Comparison of ENCODE assay signal across 21 cellular contexts in genomic region chr3:129417354-129417753, GRCh38. TPM values are rescaled to one million over a fixed set of nuclear protein-coding genes. Genes with fewer than 3 reads are reported as not detected.
A peak's percentile ranks its signal among the peaks of the same experiment; 100 is the strongest.
DNase-seq lines count a peak whose midpoint lies in the region; ATAC-seq, FAIRE-seq and TF ChIP-seq lines count a peak whose summit lies in the region.
"Had no signal": no experiment of that assay in that cellular context is flagged by ENCODE, and none has a peak within 500 bp of the region (broad histone marks: within the 10 kb centered on the region; RNA-seq: fewer than 3 reads in every experiment).

No MANE protein-coding gene starts in this region.

- intact Hi-C loops in right lobe of liver (cut with DNase I): no loop called here

- CTCF ChIA-PET in A549 (lab: Yijun Ruan, JAX): interaction anchor here (1.5 kb wide), 2 partner anchors 22 to 34 kb away, joined by 4 read pairs; partner anchors contain the start of genes IFT122 and MBD4
- CTCF ChIA-PET in WTC11 (lab: Charles Lee): no interaction called here

- DNase-seq in A549 (ENCODE audit: low read depth in 1 of 2, low spot score in 1 of 2) (no peak), RPMI7951 (ENCODE audit: low read depth) (peak; percentile 51), fibroblast of mammary gland (ENCODE audit: low read depth) (peak; percentile 36), right lobe of liver (peak in 1 of 3 donors; percentile 18), midbrain (lab: John Stamatoyannopoulos, UW) (no peak), WTC11 (ENCODE audit: low spot score) (no peak)
- DNase-seq: ACHN; activated CD8-positive, alpha-beta memory T cell treated with anti-CD3 and anti-CD28 coated beads, Interleukin-2, amount 50 U/mL, for 48 hours; caudate nucleus; hypothalamus; NCI-H1092 treated with DMSO at 0.1 percent for 48 hours; NCI-H2227 treated with DMSO at 0.1 percent for 48 hours; nephron progenitor cell; stimulated activated naive CD4-positive, alpha-beta T cell had no signal

- H3K27me3 ChIP-seq in right lobe of liver: no peaks in the 10 kb centered on the region

- no peak overlapping the region for H3K4me3 Mint-ChIP-seq in WTC11
- H3K4me3 Mint-ChIP-seq: activated naive CD4-positive, alpha-beta T cell treated with anti-CD3 and anti-CD28 coated beads, Interleukin-2, amount 50 U/mL, for 24 hours; GM23338; nephron progenitor cell had no signal

- H3K36me3 Mint-ChIP-seq in WTC11: no peaks in the 10 kb centered on the region

- TF ChIP-seq CTCF in A549 (IDR thresholded peaks at IDR 0.05) (no peak), fibroblast of mammary gland (conservative IDR thresholded peaks at IDR 0.05; ENCODE audit: control insufficient read depth, insufficient read depth, low read depth, low read length) (no peak), right lobe of liver (IDR thresholded peaks at IDR 0.05) (no peak), WTC11 (IDR thresholded peaks at IDR 0.05) (no peak)

- ATAC-seq in A549 (no peak), right lobe of liver (peak; percentile 9 to 25 (median 17)), GM21737 (IDR thresholded peaks at IDR 0.05; ENCODE audit: unreplicated experiment) (no peak), GM19455 (IDR thresholded peaks at IDR 0.05; ENCODE audit: unreplicated experiment) (no peak), WTC11 (no peak)

- H3K9me3 ChIP-seq in A549 (no peaks in the 10 kb centered on the region), right lobe of liver (no peaks in the 10 kb centered on the region)
- H3K9me3 ChIP-seq: Caco-2 had no signal

- WGBS in A549 (ENCODE audit: missing lambda C conversion rate): 59% methylated on average over 1 of the region's 1 CpG
- 17% methylated on average over 1 of the region's 1 CpG for WGBS in right lobe of liver (ENCODE audit: insufficient coverage, low coverage, low lambda C conversion rate, missing lambda C conversion rate)

- POLR2A ChIA-PET in A549 (lab: Yijun Ruan, JAX): no interaction called here
- POLR2A ChIA-PET in WTC11 (lab: Charles Lee): no interaction called here

- no peak for TF ChIP-seq EP300 in A549 (IDR thresholded peaks at IDR 0.05)

- H3K27ac ChIP-seq in A549 (peak overlapping the region; percentile 5 to 68; a peak in 2 of 6 replicates), right lobe of liver (peak overlapping the region in 1 of 3 donors; percentile 72)

- H3K27me3 Mint-ChIP-seq in WTC11 (ENCODE audit: low read depth): peaks cover 26% of the 10 kb centered on the region
- H3K27me3 Mint-ChIP-seq: activated naive CD4-positive, alpha-beta T cell treated with anti-CD3 and anti-CD28 coated beads, Interleukin-2, amount 50 U/mL, for 24 hours had no signal

- FAIRE-seq in A549 (lab: Jason Lieb, UNC): no peak
- FAIRE-seq: urothelium cell line had no signal

- H3K36me3 ChIP-seq in right lobe of liver: no peaks in the 10 kb centered on the region

- no peak for TF ChIP-seq RAD21 in A549 (conservative IDR thresholded peaks at IDR 0.05 in 1 of 2, IDR thresholded peaks at IDR 0.05 in 1 of 2)

- TF ChIP-seq POLR2A in A549 (IDR thresholded peaks at IDR 0.05; ENCODE audit: low read length): no peak
- no peak for TF ChIP-seq POLR2A in right lobe of liver (IDR thresholded peaks at IDR 0.05)

- H3K4me3 ChIP-seq in A549: no peak overlapping the region
- H3K4me3 ChIP-seq in fibroblast of mammary gland (ENCODE audit: control insufficient read depth, low read depth, low read length): no peak overlapping the region
- peak overlapping the region in 1 of 3 donors; percentile 38 for H3K4me3 ChIP-seq in right lobe of liver
- H3K4me3 ChIP-seq: GM23338 had no signal

- H3K27ac Mint-ChIP-seq in WTC11: no peak overlapping the region
- H3K27ac Mint-ChIP-seq: activated naive CD4-positive, alpha-beta T cell treated with anti-CD3 and anti-CD28 coated beads, Interleukin-2, amount 50 U/mL, for 24 hours; GM23338; nephron progenitor cell had no signal

- peaks cover 46% of the 10 kb centered on the region for H3K4me1 ChIP-seq in A549
- H3K4me1 ChIP-seq in right lobe of liver: peaks cover 0 to 19% (median 5%) of the 10 kb centered on the region in 4 donors

- no peaks in the 10 kb centered on the region for H3K9me3 Mint-ChIP-seq in WTC11
- H3K9me3 Mint-ChIP-seq: activated naive CD4-positive, alpha-beta T cell treated with anti-CD3 and anti-CD28 coated beads, Interleukin-2, amount 50 U/mL, for 24 hours; GM23338; nephron progenitor cell had no signal

- no peak overlapping the region for H3K4me2 ChIP-seq in A549
- H3K4me2 ChIP-seq: GM23338 had no signal

- H3K4me1 Mint-ChIP-seq in WTC11: 0 out of 2 replicates have a peak, but pooled peaks cover 3% of the 10 kb centered on the region
- H3K4me1 Mint-ChIP-seq: activated naive CD4-positive, alpha-beta T cell treated with anti-CD3 and anti-CD28 coated beads, Interleukin-2, amount 50 U/mL, for 24 hours had no signal

TF ChIP-seq in A549, 52 proteins besides CTCF, POLR2A, EP300 and RAD21:
- no peak for TF ChIP-seq MAZ (IDR thresholded peaks at IDR 0.05; ENCODE audit: borderline replicate concordance, low read depth, low read length)
- no peak for TF ChIP-seq ELK1 (IDR thresholded peaks at IDR 0.05; ENCODE audit: low read depth, low read length)
- TF ChIP-seq CBX2 (IDR thresholded peaks at IDR 0.05; ENCODE audit: borderline replicate concordance, low read depth): no peak
- TF ChIP-seq HOXB13 (CRISPR knock-in tag; IDR thresholded peaks at IDR 0.05; ENCODE audit: low read depth): no peak
- no peak for TF ChIP-seq NR3C1 (IDR thresholded peaks at IDR 0.05)
- no peak for TF ChIP-seq POLR2AphosphoS2 (conservative IDR thresholded peaks at IDR 0.05; ENCODE audit: low read length)
- TF ChIP-seq HDAC2 (IDR thresholded peaks at IDR 0.05): no peak
- TF ChIP-seq ESRRA (IDR thresholded peaks at IDR 0.05; ENCODE audit: borderline replicate concordance, low read length): no peak
- no peak for TF ChIP-seq FOSL2 (IDR thresholded peaks at IDR 0.05)
- TF ChIP-seq FOSL2 (CRISPR knock-in tag; IDR thresholded peaks at IDR 0.05): no peak
TF ChIP-seq in A549: peak in this region for 0.

TF ChIP-seq in WTC11, 78 proteins besides CTCF, POLR2A, EP300 and RAD21 (continues in another document):
- TF ChIP-seq SOX15 (CRISPR knock-in tag; IDR thresholded peaks at IDR 0.05) (no peak), GABPB1 (CRISPR knock-in tag; IDR thresholded peaks at IDR 0.05) (no peak), ATF6 (CRISPR knock-in tag; IDR thresholded peaks at IDR 0.05) (no peak)

RNA-seq across cellular contexts. Expression of gene EFCAB12, which starts 11.1 kb away (rescaled TPM):
- polyA plus RNA-seq in A549 (2011; rRNA removed) (0.62 and 0.82 TPM in 2 replicates), A549 (2017; fragmentation: RNase III; extraction: RNeasy Plus Mini Kit Qiagen cat#74134 plus additional on column Dnase treatment) (0.81 to 1.4 TPM (median 1.1 TPM) in 3 replicates)
- polyA plus RNA-seq in A549 (2012; cell fraction: cytosol; rRNA removed): 0.53 and 0.56 TPM in 2 replicates
- polyA plus RNA-seq in A549 (2012; cell fraction: nucleus; rRNA removed): 2.4 and 2.8 TPM in 2 replicates
- polyA minus RNA-seq in A549 (2011; rRNA and poly(A)+ RNA removed): 1.2 and 1.7 TPM in 2 replicates
- total RNA-seq in RPMI7951 (2014; rRNA removed; shearing (Covaris generic)): 0.20 TPM in 1 of 2 replicates, not detected in the other
- total RNA-seq in right lobe of liver (1 to 10 TPM in 5 of 6 experiments, under 1 TPM in 1; 0.26 to 4.7 (median 2.0) TPM), WTC11 (2021) (0.16 to 0.34 TPM (median 0.20 TPM) in 3 replicates)
- total RNA-seq: lower leg skin had no signal

RNA-seq across cellular contexts. Expression of gene MBD4, which starts 22.4 kb away (rescaled TPM):
- 38.2 and 49.7 TPM in 2 replicates for polyA plus RNA-seq in A549 (2011; rRNA removed)
- 12.4 and 13.5 TPM in 2 replicates for polyA plus RNA-seq in A549 (2012; cell fraction: cytosol; rRNA removed)
- polyA plus RNA-seq in A549 (2012; cell fraction: nucleus; rRNA removed): 12.8 and 17.9 TPM in 2 replicates
- polyA plus RNA-seq in A549 (2017; fragmentation: RNase III; extraction: RNeasy Plus Mini Kit Qiagen cat#74134 plus additional on column Dnase treatment): 26.4 to 32.7 TPM (median 31.4 TPM) in 3 replicates
- polyA minus RNA-seq in A549 (2011; rRNA and poly(A)+ RNA removed): 8.2 and 9.5 TPM in 2 replicates
- total RNA-seq in RPMI7951 (2014; rRNA removed; shearing (Covaris generic)): 26.4 and 37.5 TPM in 2 replicates
- total RNA-seq in right lobe of liver: 10 to 100 TPM; 16.9 to 26.1 (median 25.3) TPM
- 31.4 to 36.9 TPM (median 33.0 TPM) in 3 replicates for total RNA-seq in WTC11 (2021)

RNA-seq across cellular contexts. Expression of gene IFT122, which starts 22.7 kb away (rescaled TPM):
- polyA plus RNA-seq in A549 (2011; rRNA removed) (17.1 and 20.3 TPM in 2 replicates), A549 (2017; fragmentation: RNase III; extraction: RNeasy Plus Mini Kit Qiagen cat#74134 plus additional on column Dnase treatment) (15.0 to 16.8 TPM (median 15.1 TPM) in 3 replicates)
- polyA plus RNA-seq in A549 (2012; cell fraction: cytosol; rRNA removed): 19.0 and 19.7 TPM in 2 replicates
- polyA plus RNA-seq in A549 (2012; cell fraction: nucleus; rRNA removed): 78.1 and 111 TPM in 2 replicates
- 38.7 and 44.4 TPM in 2 replicates for polyA minus RNA-seq in A549 (2011; rRNA and poly(A)+ RNA removed)
- 17.9 and 20.5 TPM in 2 replicates for total RNA-seq in RPMI7951 (2014; rRNA removed; shearing (Covaris generic))
- total RNA-seq in right lobe of liver (10 to 100 TPM in 4 of 6 experiments, 1 to 10 TPM in 2; 7.1 to 16.8 (median 11.5) TPM), WTC11 (2021) (21.6 to 24.2 TPM (median 22.8 TPM) in 3 replicates)

Comparison
In these comparisons a context has a peak if more than half of its experiments do, and no peak if none do; other contexts are left out.
1. ATAC-seq: peak in right lobe of liver (4 of 4); none in A549 (0 of 2), GM21737 (single experiment), GM19455 (single experiment) and WTC11 (single experiment).
2. DNase-seq: peak in RPMI7951 (single experiment) and fibroblast of mammary gland (single experiment); none in A549 (0 of 2), midbrain (single experiment) and WTC11 (single experiment).